ENCODE assay signal across 8 cellular contexts in the genomic region with DNA sequence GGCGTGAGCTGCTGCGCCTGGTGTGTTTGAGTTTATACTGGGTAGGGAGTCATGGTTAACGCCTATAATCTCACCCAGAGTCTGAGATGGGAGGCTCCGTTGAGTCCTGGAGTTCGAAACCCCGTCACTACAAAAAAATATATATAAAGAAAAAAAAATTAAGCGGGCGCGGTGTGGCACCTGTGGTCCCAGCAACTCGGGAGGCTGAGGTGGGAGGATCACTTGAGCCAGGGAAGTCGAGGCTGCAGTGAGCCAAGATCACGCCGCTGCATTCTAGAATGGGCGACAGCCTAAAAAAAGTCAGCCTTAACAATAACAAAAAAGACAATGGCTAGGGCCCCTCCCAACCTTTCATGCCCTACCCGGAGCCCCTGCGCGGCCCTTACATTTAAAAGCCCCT. TPM values are rescaled to one million over a fixed set of nuclear protein-coding genes. Genes with fewer than 3 reads are reported as not detected.
DNase-seq lines count a peak whose midpoint lies in the region; ATAC-seq and TF ChIP-seq lines count a peak whose summit lies in the region.

No MANE protein-coding gene starts in this region.

- peak overlapping the region; percentile 98 for H3K27ac Mint-ChIP-seq in activated naive CD4-positive, alpha-beta T cell treated with anti-CD3 and anti-CD28 coated beads, Interleukin-2, amount 10 ng/mL, durations not matched to agents 7 days and 5 days
- H3K27ac Mint-ChIP-seq in memory B cell: peak overlapping the region; percentile 96
- peak overlapping the region; percentile 94 for H3K27ac Mint-ChIP-seq in type B pancreatic cell

- peaks cover 14% of the 10 kb centered on the region for H3K4me1 ChIP-seq in body of pancreas

- ATAC-seq in body of pancreas (no peak), memory B cell (ENCODE audit: low read depth) (no peak)

- TF ChIP-seq CTCF in body of pancreas (IDR thresholded peaks at IDR 0.05) (no peak), type B pancreatic cell (conservative IDR thresholded peaks at IDR 0.05) (no peak)

- CTCF ChIA-PET in activated naive CD4-positive, alpha-beta T cell treated with anti-CD3 and anti-CD28 coated beads, Interleukin-2, amount 10 ng/mL, durations not matched to agents 7 days and 5 days (lab: Charles Lee): interaction anchor here (0.8 kb wide), 1 partner anchor 25 kb away, joined by 3 read pairs; no protein-coding TSS in a partner anchor

- TF ChIP-seq POLR2A in body of pancreas (IDR thresholded peaks at IDR 0.05): no peak

- no peak for DNase-seq in activated naive CD4-positive, alpha-beta T cell treated with anti-CD3 and anti-CD28 coated beads, Interleukin-2, amount 10 ng/mL, durations not matched to agents 7 days and 5 days
- no peak for DNase-seq in activated naive CD4-positive, alpha-beta T cell treated with anti-CD3 and anti-CD28 coated beads, Interleukin-2, amount 50 U/mL, for 16 hours
- DNase-seq in body of pancreas: no peak
- no peak for DNase-seq in memory B cell (ENCODE audit: low spot score in 2 of 2)
- DNase-seq in type B pancreatic cell (ENCODE audit: extremely low spot score, unreplicated experiment): no peak
- DNase-seq in activated effector memory CD4-positive, alpha-beta T cell treated with anti-CD3 and anti-CD28 coated beads, Interleukin-2, amount 50 U/mL, for 16 hours: no peak
- no peak for DNase-seq in activated CD4-positive, CD25-positive, alpha-beta regulatory T cell (lab: John Stamatoyannopoulos, UW)
- DNase-seq in central memory CD4-positive, alpha-beta T cell: no peak

- peaks cover 28% of the 10 kb centered on the region for H3K4me1 Mint-ChIP-seq in activated naive CD4-positive, alpha-beta T cell treated with anti-CD3 and anti-CD28 coated beads, Interleukin-2, amount 10 ng/mL, durations not matched to agents 7 days and 5 days
- H3K4me1 Mint-ChIP-seq in memory B cell (peaks cover 19% of the 10 kb centered on the region), type B pancreatic cell (ENCODE audit: unreplicated experiment) (peaks cover 17% of the 10 kb centered on the region)

- H3K4me3 Mint-ChIP-seq in activated naive CD4-positive, alpha-beta T cell treated with anti-CD3 and anti-CD28 coated beads, Interleukin-2, amount 10 ng/mL, durations not matched to agents 7 days and 5 days: peak overlapping the region; percentile 93
- H3K4me3 Mint-ChIP-seq in memory B cell (peak overlapping the region; percentile 85), type B pancreatic cell (peak overlapping the region; percentile 92)

- peaks cover 12% of the 10 kb centered on the region for H3K27me3 Mint-ChIP-seq in activated naive CD4-positive, alpha-beta T cell treated with anti-CD3 and anti-CD28 coated beads, Interleukin-2, amount 10 ng/mL, durations not matched to agents 7 days and 5 days
- H3K27me3 Mint-ChIP-seq in memory B cell: no peaks in the 10 kb centered on the region
- no peaks in the 10 kb centered on the region for H3K27me3 Mint-ChIP-seq in type B pancreatic cell

- no peaks in the 10 kb centered on the region for H3K27me3 ChIP-seq in body of pancreas

- no peaks in the 10 kb centered on the region for H3K9me3 ChIP-seq in body of pancreas

- H3K4me3 ChIP-seq in body of pancreas: peak overlapping the region in 1 of 2 donors; percentile 4

- intact Hi-C loops in body of pancreas (cut with DNase I): no loop called here

- H3K36me3 Mint-ChIP-seq in activated naive CD4-positive, alpha-beta T cell treated with anti-CD3 and anti-CD28 coated beads, Interleukin-2, amount 10 ng/mL, durations not matched to agents 7 days and 5 days: no peaks in the 10 kb centered on the region
- H3K36me3 Mint-ChIP-seq in memory B cell (no peaks in the 10 kb centered on the region), type B pancreatic cell (no peaks in the 10 kb centered on the region)

- WGBS in body of pancreas, 2 donors: 87 to 89% methylated on average over 17 of the region's 17 CpGs

- no peaks in the 10 kb centered on the region for H3K9me3 Mint-ChIP-seq in activated naive CD4-positive, alpha-beta T cell treated with anti-CD3 and anti-CD28 coated beads, Interleukin-2, amount 10 ng/mL, durations not matched to agents 7 days and 5 days
- H3K9me3 Mint-ChIP-seq in memory B cell (no peaks in the 10 kb centered on the region), type B pancreatic cell (no peaks in the 10 kb centered on the region)

- peak overlapping the region in 3 of 4 donors; percentile 80 to 93 (median 91) for H3K27ac ChIP-seq in body of pancreas

- no peaks in the 10 kb centered on the region for H3K36me3 ChIP-seq in body of pancreas (replicated peaks in 1 of 2; ENCODE audit: insufficient read depth in 1 of 2, low read depth in 2 of 2)

RNA-seq across cellular contexts. Expression of a gene that starts 17.2 kb away (rescaled TPM):
- 10 to 100 TPM; 20.5 to 65.6 TPM for total RNA-seq in body of pancreas
- 41.1 and 45.0 TPM in 2 replicates for total RNA-seq in type B pancreatic cell (ENCODE audit: low replicate concordance)

RNA-seq across cellular contexts. Expression of a gene that starts 23.3 kb away (rescaled TPM):
- total RNA-seq in body of pancreas: 1 to 10 TPM; 4.6 to 7.0 TPM
- 8.1 and 14.9 TPM in 2 replicates for total RNA-seq in type B pancreatic cell (ENCODE audit: low replicate concordance)

RNA-seq across cellular contexts. Expression of a gene that starts 24.7 kb away (rescaled TPM):
- total RNA-seq in body of pancreas (10 to 100 TPM; 20.8 to 76.8 TPM), type B pancreatic cell (ENCODE audit: low replicate concordance) (77.3 and 78.2 TPM in 2 replicates)

RNA-seq across cellular contexts. Expression of a gene that starts 48.0 kb away (rescaled TPM):
- total RNA-seq in body of pancreas (10 to 100 TPM; 10.9 to 16.1 TPM), type B pancreatic cell (ENCODE audit: low replicate concordance) (22.4 and 29.1 TPM in 2 replicates)
